In the genomic region with DNA sequence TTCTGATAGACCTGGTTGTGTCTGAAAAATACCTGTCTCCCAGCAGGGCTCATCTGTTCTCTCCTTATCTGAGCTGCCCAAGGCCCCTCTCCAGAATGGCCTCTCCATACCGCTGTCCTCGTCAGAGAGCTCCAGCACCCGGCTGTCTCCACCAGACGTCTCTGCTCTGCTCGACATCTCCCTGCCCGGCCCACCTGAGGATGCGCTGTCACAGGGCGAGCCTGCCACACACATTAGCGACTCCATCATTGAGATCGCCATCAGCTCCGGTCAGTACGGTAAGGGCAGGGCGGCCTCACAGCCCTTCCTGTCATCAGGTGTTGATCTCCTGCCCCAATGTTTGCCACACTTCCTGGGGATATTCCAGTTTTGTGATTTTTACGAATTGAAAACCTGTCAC, we compare ENCODE assay signal across 30 cellular contexts.
"Had no signal": no experiment of that assay in that cellular context is flagged by ENCODE, and none has a peak within 500 bp of the region (broad histone marks: within the 10 kb centered on the region; RNA-seq: fewer than 3 reads in every experiment).

No MANE protein-coding gene starts in this region.

- H3K9me3 Mint-ChIP-seq: activated B cell treated with CpG ODN at 0.5 μM for 24 hours; activated CD8-positive, alpha-beta T cell treated with anti-CD3 and anti-CD28 coated beads for 36 hours; activated naive CD4-positive, alpha-beta T cell treated with anti-CD3 and anti-CD28 coated beads, Interleukin-2, amount 50 U/mL, for 24 hours; activated naive CD8-positive, alpha-beta T cell treated with anti-CD3 and anti-CD28 coated beads for 36 hours; activated naive CD8-positive, alpha-beta T cell treated with anti-CD3 and anti-CD28 coated beads, Interleukin-2, amount 50 U/mL, for 24 hours; activated T-cell treated with anti-CD3 and anti-CD28 coated beads, Interleukin-2, amount 50 U/mL, for 4 hours; activated T-helper 17 cell treated with anti-CD3 and anti-CD28 coated beads, Interleukin-2, amount 50 U/mL, for 72 hours; T-helper 2 cell treated with Interferon-gamma antibody and Interleukin-4, amounts not matched to agents 5 μg/mL and 100 μg/mL, for 36 hours had no signal

- ATAC-seq: activated CD4-positive, CD25-positive, alpha-beta regulatory T cell treated with anti-CD3 and anti-CD28 coated beads, Interleukin-2, amount 50 U/mL, for 24 hours; activated CD8-positive, alpha-beta T cell treated with anti-CD3 and anti-CD28 coated beads for 36 hours; activated naive CD8-positive, alpha-beta T cell treated with anti-CD3 and anti-CD28 coated beads, Interleukin-2, amount 50 U/mL, for 24 hours; activated T-cell treated with anti-CD3 and anti-CD28 coated beads, Interleukin-2, amount 50 U/mL, for 4 hours; activated T-helper 17 cell treated with anti-CD3 and anti-CD28 coated beads, Interleukin-2, amount 50 U/mL, for 72 hours; body of pancreas; T-helper 17 cell had no signal

- H3K27me3 Mint-ChIP-seq: activated B cell treated with CpG ODN at 0.5 μM for 24 hours; activated CD8-positive, alpha-beta T cell treated with anti-CD3 and anti-CD28 coated beads for 36 hours; activated naive CD4-positive, alpha-beta T cell treated with anti-CD3 and anti-CD28 coated beads, Interleukin-2, amount 50 U/mL, for 24 hours; activated naive CD8-positive, alpha-beta T cell treated with anti-CD3 and anti-CD28 coated beads for 36 hours; activated naive CD8-positive, alpha-beta T cell treated with anti-CD3 and anti-CD28 coated beads, Interleukin-2, amount 50 U/mL, for 24 hours; activated T-helper 17 cell treated with anti-CD3 and anti-CD28 coated beads, Interleukin-2, amount 50 U/mL, for 72 hours; T-helper 17 cell had no signal

- H3K4me1 Mint-ChIP-seq: activated B cell treated with CpG ODN at 0.5 μM for 24 hours; activated naive CD4-positive, alpha-beta T cell treated with anti-CD3 and anti-CD28 coated beads, Interleukin-2, amount 50 U/mL, for 24 hours; activated naive CD8-positive, alpha-beta T cell treated with anti-CD3 and anti-CD28 coated beads for 36 hours; activated naive CD8-positive, alpha-beta T cell treated with anti-CD3 and anti-CD28 coated beads, Interleukin-2, amount 50 U/mL, for 24 hours; activated T-helper 17 cell treated with anti-CD3 and anti-CD28 coated beads, Interleukin-2, amount 50 U/mL, for 72 hours; T-helper 17 cell had no signal

- H3K4me1 ChIP-seq: adrenal gland, body of pancreas, colonic mucosa had no signal

- H3K27ac ChIP-seq: adrenal gland, body of pancreas, colonic mucosa, WERI-Rb-1 had no signal

- H3K9me3 ChIP-seq: adrenal gland, body of pancreas, colonic mucosa had no signal

- H3K4me3 ChIP-seq: adrenal gland, body of pancreas, colonic mucosa had no signal

- H3K27me3 ChIP-seq: adrenal gland, body of pancreas, colonic mucosa had no signal

- H3K4me3 Mint-ChIP-seq: activated B cell treated with CpG ODN at 0.5 μM for 24 hours; activated CD8-positive, alpha-beta T cell treated with anti-CD3 and anti-CD28 coated beads for 36 hours; activated naive CD4-positive, alpha-beta T cell treated with anti-CD3 and anti-CD28 coated beads, Interleukin-2, amount 50 U/mL, for 24 hours; activated naive CD8-positive, alpha-beta T cell treated with anti-CD3 and anti-CD28 coated beads for 36 hours; activated naive CD8-positive, alpha-beta T cell treated with anti-CD3 and anti-CD28 coated beads, Interleukin-2, amount 50 U/mL, for 24 hours; activated T-cell treated with anti-CD3 and anti-CD28 coated beads, Interleukin-2, amount 50 U/mL, for 4 hours; activated T-helper 17 cell treated with anti-CD3 and anti-CD28 coated beads, Interleukin-2, amount 50 U/mL, for 72 hours; T-helper 17 cell; T-helper 2 cell treated with Interferon-gamma antibody and Interleukin-4, amounts not matched to agents 5 μg/mL and 100 μg/mL, for 36 hours had no signal

- DNase-seq: activated B cell treated with CpG ODN at 0.5 μM for 24 hours; activated CD4-positive, alpha-beta T cell treated with anti-CD3 and anti-CD28 coated beads for 48 hours; activated CD4-positive, alpha-beta T cell treated with anti-CD3 and anti-CD28 coated beads, Interleukin-2, amount 50 U/mL, for 1 hour; activated CD4-positive, alpha-beta T cell treated with anti-CD3 and anti-CD28 coated beads, Interleukin-2, amount 50 U/mL, for 48 hours; activated CD8-positive, alpha-beta memory T cell treated with anti-CD3 and anti-CD28 coated beads for 24 hours; activated CD8-positive, alpha-beta T cell treated with anti-CD3 and anti-CD28 coated beads for 36 hours; activated effector memory CD4-positive, alpha-beta T cell treated with Interleukin-2 at 50 U/mL for 16 hours; activated gamma-delta T cell treated with Interleukin-2 at 50 U/mL for 16 hours; activated naive CD4-positive, alpha-beta T cell treated with Interleukin-2 at 50 U/mL for 16 hours; activated naive CD8-positive, alpha-beta T cell treated with anti-CD3 and anti-CD28 coated beads for 36 hours; activated naive CD8-positive, alpha-beta T cell treated with anti-CD3 and anti-CD28 coated beads, Interleukin-2, amount 50 U/mL, for 24 hours; activated T-cell treated with anti-CD3 and anti-CD28 coated beads, Interleukin-2, amount 50 U/mL, for 4 hours; adrenal gland; amygdala; aorta; body of pancreas; central memory CD4-positive, alpha-beta T cell; cerebellar nuclear complex; colonic mucosa; effector CD8-positive, alpha-beta T cell; foreskin fibroblast; glutamatergic neuron; T-helper 1 cell; T-helper 17 cell; T1000; WERI-Rb-1 had no signal

- H3K27ac Mint-ChIP-seq: activated B cell treated with CpG ODN at 0.5 μM for 24 hours; activated CD8-positive, alpha-beta T cell treated with anti-CD3 and anti-CD28 coated beads for 36 hours; activated naive CD4-positive, alpha-beta T cell treated with anti-CD3 and anti-CD28 coated beads, Interleukin-2, amount 50 U/mL, for 24 hours; activated naive CD8-positive, alpha-beta T cell treated with anti-CD3 and anti-CD28 coated beads for 36 hours; activated naive CD8-positive, alpha-beta T cell treated with anti-CD3 and anti-CD28 coated beads, Interleukin-2, amount 50 U/mL, for 24 hours; activated T-helper 17 cell treated with anti-CD3 and anti-CD28 coated beads, Interleukin-2, amount 50 U/mL, for 72 hours; T-helper 17 cell; T-helper 2 cell treated with Interferon-gamma antibody and Interleukin-4, amounts not matched to agents 5 μg/mL and 100 μg/mL, for 36 hours had no signal
